ENCODE assay signal across 34 cellular contexts in the genomic region with DNA sequence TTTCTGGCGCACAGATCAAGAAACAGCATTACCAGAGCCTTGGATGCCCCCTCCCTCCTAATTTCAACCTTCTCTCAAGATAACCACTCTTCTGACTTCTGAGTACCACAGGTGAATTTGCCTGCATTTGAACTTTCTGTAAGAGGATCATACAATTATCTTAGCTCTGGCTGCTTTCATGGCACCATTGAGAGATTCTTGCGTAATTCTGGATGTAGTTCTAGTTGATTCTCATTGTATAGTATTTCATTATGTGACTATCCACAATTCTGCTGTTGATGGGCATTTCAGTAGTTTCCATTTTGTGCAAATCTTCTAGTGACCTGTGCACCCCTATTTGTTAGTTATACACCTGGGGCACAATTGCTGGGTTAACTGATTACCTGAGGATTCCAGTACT. TPM values are rescaled to one million over a fixed set of nuclear protein-coding genes. Genes with fewer than 3 reads are reported as not detected.
"Had no signal": no experiment of that assay in that cellular context is flagged by ENCODE, and none has a peak within 500 bp of the region (broad histone marks: within the 10 kb centered on the region; RNA-seq: fewer than 3 reads in every experiment).

No MANE protein-coding gene starts in this region.

- DNase-seq: activated CD4-positive, alpha-beta memory T cell treated with anti-CD3 and anti-CD28 coated beads for 36 hours; activated CD4-positive, alpha-beta T cell treated with anti-CD3 and anti-CD28 coated beads for 36 hours; activated CD4-positive, alpha-beta T cell treated with anti-CD3 and anti-CD28 coated beads, Interleukin-2, amount 10 ng/mL, durations not matched to agents 24 days and 14 days; activated CD4-positive, CD25-positive, alpha-beta regulatory T cell; activated CD4-positive, CD25-positive, alpha-beta regulatory T cell treated with anti-CD3 and anti-CD28 coated beads, Interleukin-2, amount 50 U/mL, for 72 hours; activated CD8-positive, alpha-beta memory T cell treated with anti-CD3 and anti-CD28 coated beads, Interleukin-2, amount 10 ng/mL, durations not matched to agents 7 days and 5 days; activated CD8-positive, alpha-beta memory T cell treated with anti-CD3 and anti-CD28 coated beads, Interleukin-2, amount 50 U/mL, for 4 hours; activated CD8-positive, alpha-beta T cell treated with anti-CD3 and anti-CD28 coated beads, Interleukin-2, amount 10 ng/mL, durations not matched to agents 7 days and 5 days; activated effector memory CD4-positive, alpha-beta T cell treated with anti-CD3 and anti-CD28 coated beads, Interleukin-2, amount 50 U/mL, for 16 hours; activated naive CD4-positive, alpha-beta T cell treated with anti-CD3 and anti-CD28 coated beads for 36 hours; activated T-cell treated with anti-CD3 and anti-CD28 coated beads, Interleukin-2, amount 50 U/mL, for 1 hour; activated T-cell treated with anti-CD3 and anti-CD28 coated beads, Interleukin-2, amount 50 U/mL, for 48 hours; amniotic stem cell; anterior cingulate cortex; brain microvascular endothelial cell; caudate nucleus; cortex of kidney; dermis blood vessel endothelial cell; effector memory CD4-positive, alpha-beta T cell; endodermal cell; erythroblast; foreskin melanocyte; head of caudate nucleus; hypothalamus; T-helper 1 cell; T-helper 17 cell; T1000; WERI-Rb-1 had no signal

- H3K4me3 ChIP-seq: esophagus muscularis mucosa had no signal

- H3K36me3 Mint-ChIP-seq: activated CD4-positive, alpha-beta memory T cell treated with anti-CD3 and anti-CD28 coated beads for 36 hours; activated CD8-positive, alpha-beta memory T cell treated with anti-CD3 and anti-CD28 coated beads, Interleukin-2, amount 10 ng/mL, durations not matched to agents 7 days and 5 days; activated naive CD8-positive, alpha-beta T cell had no signal

- H3K36me3 ChIP-seq: brain microvascular endothelial cell, esophagus muscularis mucosa, WERI-Rb-1 had no signal

- H3K9me3 Mint-ChIP-seq: activated CD4-positive, alpha-beta memory T cell treated with anti-CD3 and anti-CD28 coated beads for 36 hours; activated CD4-positive, alpha-beta T cell treated with anti-CD3 and anti-CD28 coated beads, Interleukin-2, amount 10 ng/mL, durations not matched to agents 24 days and 14 days; activated naive CD4-positive, alpha-beta T cell treated with anti-CD3 and anti-CD28 coated beads for 36 hours; activated T-helper 1 cell treated with anti-CD3 and anti-CD28 coated beads, Interleukin-12 subunit alpha, Interleukin-12 subunit beta, Interleukin-2, Interleukin-4 antibody, amounts not matched to agents 30 ng/mL and 10 ng/mL and 1 ng/mL, durations not matched to agents 14 hours and 24 hours and 36 hours; activated T-helper 2 cell treated with anti-CD3 and anti-CD28 coated beads, Interferon-gamma antibody, Interleukin-2, Interleukin-4, amounts not matched to agents 10 μg/mL and 5 μg/mL and 100 μg/mL, durations not matched to agents 14 hours and 24 hours and 36 hours; endodermal cell; T-helper 2 cell treated with Interferon-gamma antibody and Interleukin-4, amounts not matched to agents 5 μg/mL and 100 μg/mL, for 36 hours had no signal

- H3K27me3 ChIP-seq: brain microvascular endothelial cell had no signal

- H3K4me1 Mint-ChIP-seq: activated CD4-positive, alpha-beta T cell treated with anti-CD3 and anti-CD28 coated beads, Interleukin-2, amount 10 ng/mL, durations not matched to agents 24 days and 14 days; T-helper 17 cell had no signal

- H3K27ac Mint-ChIP-seq: activated CD4-positive, alpha-beta memory T cell treated with anti-CD3 and anti-CD28 coated beads for 36 hours; activated CD4-positive, alpha-beta T cell treated with anti-CD3 and anti-CD28 coated beads for 36 hours; activated CD4-positive, alpha-beta T cell treated with anti-CD3 and anti-CD28 coated beads, Interleukin-2, amount 10 ng/mL, durations not matched to agents 24 days and 14 days; activated CD8-positive, alpha-beta memory T cell treated with anti-CD3 and anti-CD28 coated beads, Interleukin-2, amount 10 ng/mL, durations not matched to agents 7 days and 5 days; activated CD8-positive, alpha-beta T cell treated with anti-CD3 and anti-CD28 coated beads, Interleukin-2, amount 10 ng/mL, durations not matched to agents 7 days and 5 days; activated naive CD4-positive, alpha-beta T cell treated with anti-CD3 and anti-CD28 coated beads for 36 hours; activated naive CD8-positive, alpha-beta T cell; activated T-helper 1 cell treated with anti-CD3 and anti-CD28 coated beads, Interleukin-12 subunit alpha, Interleukin-12 subunit beta, Interleukin-2, Interleukin-4 antibody, amounts not matched to agents 30 ng/mL and 10 ng/mL and 1 ng/mL, durations not matched to agents 14 hours and 24 hours and 36 hours; activated T-helper 2 cell treated with anti-CD3 and anti-CD28 coated beads, Interferon-gamma antibody, Interleukin-2, Interleukin-4, amounts not matched to agents 10 μg/mL and 5 μg/mL and 100 μg/mL, durations not matched to agents 14 hours and 24 hours and 36 hours; endodermal cell; T-helper 17 cell; T-helper 2 cell treated with Interferon-gamma antibody and Interleukin-4, amounts not matched to agents 5 μg/mL and 100 μg/mL, for 36 hours had no signal

- H3K9me3 ChIP-seq: esophagus muscularis mucosa had no signal

- H3K27ac ChIP-seq: brain microvascular endothelial cell, esophagus muscularis mucosa, WERI-Rb-1 had no signal

- H3K4me1 ChIP-seq: esophagus muscularis mucosa had no signal

- ATAC-seq: activated CD4-positive, alpha-beta T cell treated with anti-CD3 and anti-CD28 coated beads for 36 hours; activated CD8-positive, alpha-beta memory T cell treated with anti-CD3 and anti-CD28 coated beads, Interleukin-2, amount 10 ng/mL, durations not matched to agents 7 days and 5 days; activated CD8-positive, alpha-beta T cell treated with anti-CD3 and anti-CD28 coated beads, Interleukin-2, amount 10 ng/mL, durations not matched to agents 7 days and 5 days; T-helper 17 cell had no signal

- H3K4me3 Mint-ChIP-seq: activated CD4-positive, alpha-beta memory T cell treated with anti-CD3 and anti-CD28 coated beads for 36 hours; activated CD4-positive, alpha-beta T cell treated with anti-CD3 and anti-CD28 coated beads for 36 hours; activated CD4-positive, alpha-beta T cell treated with anti-CD3 and anti-CD28 coated beads, Interleukin-2, amount 10 ng/mL, durations not matched to agents 24 days and 14 days; activated CD8-positive, alpha-beta memory T cell treated with anti-CD3 and anti-CD28 coated beads, Interleukin-2, amount 10 ng/mL, durations not matched to agents 7 days and 5 days; activated CD8-positive, alpha-beta T cell treated with anti-CD3 and anti-CD28 coated beads, Interleukin-2, amount 10 ng/mL, durations not matched to agents 7 days and 5 days; activated naive CD4-positive, alpha-beta T cell treated with anti-CD3 and anti-CD28 coated beads for 36 hours; activated naive CD8-positive, alpha-beta T cell; activated T-helper 1 cell treated with anti-CD3 and anti-CD28 coated beads, Interleukin-12 subunit alpha, Interleukin-12 subunit beta, Interleukin-2, Interleukin-4 antibody, amounts not matched to agents 30 ng/mL and 10 ng/mL and 1 ng/mL, durations not matched to agents 14 hours and 24 hours and 36 hours; endodermal cell; T-helper 17 cell; T-helper 2 cell treated with Interferon-gamma antibody and Interleukin-4, amounts not matched to agents 5 μg/mL and 100 μg/mL, for 36 hours had no signal

RNA-seq across cellular contexts. Expression of a gene that starts 7.5 kb away (rescaled TPM):
- total RNA-seq: activated CD8-positive, alpha-beta memory T cell treated with anti-CD3 and anti-CD28 coated beads for 36 hours; activated CD8-positive, alpha-beta T cell treated with anti-CD3 and anti-CD28 coated beads, Interleukin-2, amount 10 ng/mL, durations not matched to agents 7 days and 5 days had no signal
